8 cellular contexts compared by ENCODE assay signal in the genomic region with DNA sequence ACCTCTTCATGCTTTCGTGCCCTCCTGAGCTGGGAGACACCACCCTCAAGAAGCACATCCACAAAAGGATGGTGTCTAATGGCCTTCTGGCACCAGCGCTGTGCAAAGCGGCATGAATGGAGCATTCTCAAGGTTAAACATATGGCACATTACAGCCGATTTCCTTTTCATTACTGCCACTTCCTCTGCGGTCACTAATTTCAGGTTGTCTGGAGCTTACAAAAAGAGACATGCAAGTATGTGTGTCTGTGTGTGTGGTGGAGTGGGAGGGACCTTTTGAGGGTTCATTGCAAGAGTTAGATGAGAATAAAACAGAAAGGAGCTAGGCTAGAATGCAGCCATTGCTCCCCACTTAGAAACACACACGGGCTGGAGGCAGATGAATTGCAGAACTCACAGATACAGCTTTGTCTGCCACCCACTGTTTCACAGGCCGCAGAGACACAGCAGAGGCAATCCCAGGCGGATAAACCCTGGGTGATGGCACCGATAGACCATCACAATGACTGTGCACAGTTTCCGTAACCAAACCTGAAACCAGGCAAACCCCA.
DNase-seq lines count a peak whose midpoint lies in the region; ATAC-seq and TF ChIP-seq lines count a peak whose summit lies in the region.

No MANE protein-coding gene starts in this region.

- no peak for TF ChIP-seq POLR2A in upper lobe of left lung (IDR thresholded peaks at IDR 0.05)

- no peak for TF ChIP-seq CTCF in lower lobe of right lung (IDR thresholded peaks at IDR 0.05)
- TF ChIP-seq CTCF in upper lobe of left lung (IDR thresholded peaks at IDR 0.05) = no peak
- TF ChIP-seq CTCF in coronary artery (IDR thresholded peaks at IDR 0.05) = no peak

- H3K27ac ChIP-seq in lower lobe of right lung (no peak overlapping the region), upper lobe of left lung (no peak overlapping the region), coronary artery (no peak overlapping the region)

- H3K36me3 ChIP-seq in lower lobe of right lung = no peaks in the 10 kb centered on the region
- H3K36me3 ChIP-seq in upper lobe of left lung = no peaks in the 10 kb centered on the region

- peaks cover 5% of the 10 kb centered on the region for H3K4me1 ChIP-seq in lower lobe of right lung
- peaks cover 0 to 4% (median 0%) of the 10 kb centered on the region in 4 donors for H3K4me1 ChIP-seq in upper lobe of left lung

- H3K4me3 ChIP-seq in lower lobe of right lung (no peak overlapping the region), upper lobe of left lung (no peak overlapping the region), coronary artery (no peak overlapping the region)

- H3K27me3 ChIP-seq in lower lobe of right lung (ENCODE audit: low read depth) = no peaks in the 10 kb centered on the region
- no peaks in the 10 kb centered on the region for H3K27me3 ChIP-seq in upper lobe of left lung

- DNase-seq in NCI-H510A treated with DMSO at 0.1 percent for 48 hours (lab: John Stamatoyannopoulos, UW) (peak; percentile 77), NCI-H510A (lab: John Stamatoyannopoulos, UW) (no peak), NCI-H2196 (lab: John Stamatoyannopoulos, UW; ENCODE audit: unreplicated experiment) (peak; percentile 84), lower lobe of right lung (no peak), upper lobe of left lung (no peak), coronary artery (ENCODE audit: low spot score) (no peak)
- DNase-seq in activated CD8-positive, alpha-beta memory T cell treated with anti-CD3 and anti-CD28 coated beads, Interleukin-2, amount 50 U/mL, for 48 hours = peak; percentile 57

- TF ChIP-seq EP300 in upper lobe of left lung (IDR thresholded peaks at IDR 0.05) = no peak

- peak; percentile 70 for ATAC-seq in HG02798 (IDR thresholded peaks at IDR 0.05; ENCODE audit: poor library complexity, unreplicated experiment)
- peak; percentile 35 to 38 for ATAC-seq in lower lobe of right lung
- peak; percentile 14 to 27 for ATAC-seq in upper lobe of left lung (ENCODE audit: low FRiP score in 2 of 2)

- H3K9me3 ChIP-seq in lower lobe of right lung (peaks cover 10% of the 10 kb centered on the region), upper lobe of left lung (peaks cover 0 to 8% (median 2%) of the 10 kb centered on the region in 4 donors)

- intact Hi-C loops in lower lobe of right lung (cut with DNase I) = no loop called here

- WGBS in upper lobe of left lung, 2 donors = 60 to 75% methylated on average over 10 of the region's 10 CpGs

Comparison
In these comparisons a context has a peak if more than half of its experiments do, and no peak if none do; other contexts are left out.
1. DNase-seq: peak in NCI-H510A treated with DMSO at 0.1 percent for 48 hours (single experiment), NCI-H2196 (single experiment) and activated CD8-positive, alpha-beta memory T cell treated with anti-CD3 and anti-CD28 coated beads, Interleukin-2, amount 50 U/mL, for 48 hours (single experiment); none in NCI-H510A (single experiment), lower lobe of right lung (single experiment), upper lobe of left lung (0 of 2) and coronary artery (single experiment).
2. Peak in every context shown above with its lines, with median percentiles within 50 percentile points of each other: ATAC-seq.